Comparison of ENCODE assay signal across 8 cellular contexts in the genomic region with DNA sequence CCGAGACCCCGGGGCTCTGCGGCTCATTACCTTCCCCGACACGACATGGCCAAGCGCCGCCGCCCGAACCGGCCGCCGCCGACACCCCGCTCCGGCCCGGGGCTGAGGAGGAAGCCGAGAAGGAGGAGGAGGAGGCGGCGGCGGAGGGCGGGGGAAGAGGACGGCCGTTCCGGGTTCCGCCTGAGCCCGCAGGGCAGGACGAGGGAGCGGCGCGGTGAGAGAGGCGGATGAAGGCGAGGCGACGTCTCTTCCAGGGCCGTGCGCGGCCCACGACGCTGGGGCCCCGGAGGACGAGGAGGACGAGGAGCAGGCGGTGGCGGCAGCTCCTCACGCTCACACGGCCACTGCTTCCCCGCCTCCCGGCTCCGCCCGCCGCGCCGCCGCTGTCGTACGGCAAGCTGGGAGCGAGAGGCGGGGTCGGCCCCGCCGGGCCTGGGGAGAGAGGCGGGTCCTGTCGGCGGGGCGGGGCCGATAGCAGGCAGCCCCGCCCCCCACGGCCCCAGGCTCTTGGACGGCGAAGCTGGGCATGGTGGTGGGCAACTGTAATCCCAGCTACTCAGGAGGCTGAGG. TPM values are rescaled to one million over a fixed set of nuclear protein-coding genes. Genes with fewer than 3 reads are reported as not detected.
DNase-seq lines count a peak whose midpoint lies in the region; ATAC-seq and TF ChIP-seq lines count a peak whose summit lies in the region.
"Not testable (repeated sequence)": the region's sequence is repeated elsewhere in the genome, so short reads cannot be mapped to it uniquely, and the experiment has no call there.

No MANE protein-coding gene starts in this region.

- TF ChIP-seq CTCF in WERI-Rb-1 (IDR thresholded peaks at IDR 0.05; ENCODE audit: low read depth, low read length) = not testable (repeated sequence)

- H3K4me2 ChIP-seq in skeletal muscle satellite cell (ENCODE audit: low read length) = peak overlapping the region; percentile 98

- H3K4me3 ChIP-seq in WERI-Rb-1 (ENCODE audit: low read depth, low read length) (peak overlapping the region; percentile 57), iPS-18c (ENCODE audit: insufficient read depth, low read depth, low read length) (peak overlapping the region; percentile 80), skeletal muscle satellite cell (ENCODE audit: low read length) (peak overlapping the region; percentile 92)

- not testable (repeated sequence) for H3K4me1 ChIP-seq in skeletal muscle satellite cell (ENCODE audit: control insufficient read depth, insufficient read depth, low read length)

- DNase-seq in A172 (ENCODE audit: low spot score) (peak; percentile 57), NCI-H2196 (lab: John Stamatoyannopoulos, UW; ENCODE audit: unreplicated experiment) (peak; percentile 87), WERI-Rb-1 (peak; percentile 84), brain pericyte (ENCODE audit: low read depth, low spot score) (peak; percentile 32)

- peak overlapping the region; percentile 86 for H3K27ac ChIP-seq in WERI-Rb-1

- H3K36me3 ChIP-seq in WERI-Rb-1; skeletal muscle satellite cell (ENCODE audit: insufficient read depth, low read length): not testable (repeated sequence)

- peak overlapping the region; percentile 89 for H3K9ac ChIP-seq in skeletal muscle satellite cell (ENCODE audit: low read depth, low read length)

- H3K9me3 ChIP-seq in WERI-Rb-1 (ENCODE audit: severe bottlenecking); iPS-18c (ENCODE audit: control insufficient read depth, insufficient read depth, low read length); skeletal muscle satellite cell (replicated peaks; ENCODE audit: low read length): not testable (repeated sequence)

- ATAC-seq in GM18867 (IDR thresholded peaks at IDR 0.05; ENCODE audit: unreplicated experiment) = peak; percentile 78
- ATAC-seq in HG03097 (IDR thresholded peaks at IDR 0.05; ENCODE audit: low FRiP score, unreplicated experiment) = peak; percentile 82

- not testable (repeated sequence) for H3K27me3 ChIP-seq in WERI-Rb-1 (ENCODE audit: insufficient read depth, low read depth, severe bottlenecking); skeletal muscle satellite cell (ENCODE audit: control insufficient read depth, insufficient read depth, low read length)

RNA-seq across cellular contexts. Expression of a gene that starts 20.0 kb away (rescaled TPM):
- 87.1 and 116 TPM in 2 replicates for total RNA-seq in A172 (2014; rRNA removed; shearing (Covaris generic))
- 19.9 and 24.8 TPM in 2 replicates for total RNA-seq in skeletal muscle satellite cell (2012; rRNA removed)

RNA-seq across cellular contexts. Expression of a gene that starts 35.2 kb away (rescaled TPM):
- total RNA-seq in A172 (2014; rRNA removed; shearing (Covaris generic)) = 47.0 and 55.6 TPM in 2 replicates
- total RNA-seq in skeletal muscle satellite cell (2012; rRNA removed) = 37.8 and 50.5 TPM in 2 replicates

RNA-seq across cellular contexts. Expression of a gene that starts 39.5 kb away (rescaled TPM):
- not detected in 2 replicates for total RNA-seq in A172 (2014; rRNA removed; shearing (Covaris generic))
- 0.51 and 137 TPM in 2 replicates for total RNA-seq in skeletal muscle satellite cell (2012; rRNA removed)

RNA-seq across cellular contexts. Expression of a gene that starts 47.2 kb away (rescaled TPM):
- total RNA-seq in A172 (2014; rRNA removed; shearing (Covaris generic)) = not detected in 2 replicates
- not detected in 2 replicates for total RNA-seq in skeletal muscle satellite cell (2012; rRNA removed)

Comparison
In these comparisons a context has a peak if more than half of its experiments do, and no peak if none do; other contexts are left out.
1. Peak in every context shown above with its lines: DNase-seq, ATAC-seq, H3K4me3 ChIP-seq and H3K27ac ChIP-seq.
2. DNase-seq: peak in every context shown above with its lines; median percentile 87 in NCI-H2196; 84 in WERI-Rb-1; 57 in A172; 32 in brain pericyte.